In genomic region chr1:229623225-229623624, GRCh38 we compare ENCODE assay signal across 1 cellular context.
TF ChIP-seq lines count a peak whose summit lies in the region.

No MANE protein-coding gene starts in this region.

TF ChIP-seq in WTC11, 78 proteins besides CTCF, POLR2A, EP300 and RAD21 (continued from another document):
- TF ChIP-seq, protein P1, sequence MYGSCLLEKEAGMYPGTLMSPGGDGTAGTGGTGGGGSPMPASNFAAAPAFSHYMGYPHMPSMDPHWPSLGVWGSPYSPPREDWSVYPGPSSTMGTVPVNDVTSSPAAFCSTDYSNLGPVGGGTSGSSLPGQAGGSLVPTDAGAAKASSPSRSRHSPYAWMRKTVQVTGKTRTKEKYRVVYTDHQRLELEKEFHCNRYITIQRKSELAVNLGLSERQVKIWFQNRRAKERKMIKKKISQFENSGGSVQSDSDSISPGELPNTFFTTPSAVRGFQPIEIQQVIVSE (CRISPR knock-in tag; IDR thresholded peaks at IDR 0.05; ENCODE audit: borderline replicate concordance), result no peak
- no peak for TF ChIP-seq TP53 (CRISPR knock-in tag; IDR thresholded peaks at IDR 0.05)
- no peak for TF ChIP-seq EMX1 (CRISPR knock-in tag; IDR thresholded peaks at IDR 0.05)
- TF ChIP-seq, protein P2, sequence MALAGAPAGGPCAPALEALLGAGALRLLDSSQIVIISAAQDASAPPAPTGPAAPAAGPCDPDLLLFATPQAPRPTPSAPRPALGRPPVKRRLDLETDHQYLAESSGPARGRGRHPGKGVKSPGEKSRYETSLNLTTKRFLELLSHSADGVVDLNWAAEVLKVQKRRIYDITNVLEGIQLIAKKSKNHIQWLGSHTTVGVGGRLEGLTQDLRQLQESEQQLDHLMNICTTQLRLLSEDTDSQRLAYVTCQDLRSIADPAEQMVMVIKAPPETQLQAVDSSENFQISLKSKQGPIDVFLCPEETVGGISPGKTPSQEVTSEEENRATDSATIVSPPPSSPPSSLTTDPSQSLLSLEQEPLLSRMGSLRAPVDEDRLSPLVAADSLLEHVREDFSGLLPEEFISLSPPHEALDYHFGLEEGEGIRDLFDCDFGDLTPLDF (CRISPR knock-in tag; IDR thresholded peaks at IDR 0.05), result no peak
- no peak for TF ChIP-seq NR2C2 (CRISPR knock-in tag; IDR thresholded peaks at IDR 0.05)
